Comparison of ENCODE assay signal across 20 cellular contexts in genomic region chr3:9441501-9442221, GRCh38.
"Had no signal": no experiment of that assay in that cellular context is flagged by ENCODE, and none has a peak within 500 bp of the region (broad histone marks: within the 10 kb centered on the region; RNA-seq: fewer than 3 reads in every experiment).

No MANE protein-coding gene starts in this region.

- H3K9me3 ChIP-seq: gastrocnemius medialis, heart right ventricle, left ventricle myocardium inferior, mucosa of descending colon, suprapubic skin, transverse colon, uterus had no signal

- H3K27me3 ChIP-seq: gastrocnemius medialis, heart right ventricle, suprapubic skin, transverse colon, uterus had no signal

- H3K4me3 Mint-ChIP-seq: activated T-helper 1 cell treated with anti-CD3 and anti-CD28 coated beads, Interleukin-12 subunit alpha, Interleukin-12 subunit beta, Interleukin-2, Interleukin-4 antibody, amounts not matched to agents 30 ng/mL and 10 ng/mL and 1 ng/mL, durations not matched to agents 14 hours and 24 hours and 36 hours; dendritic cell treated with granulocyte-macrophage colony-stimulating factor and Interleukin-4, amounts not matched to agents 40 ng/mL and 50 ng/mL, for 4 days; naive B cell; neural crest cell; stimulated activated naive CD8-positive, alpha-beta T cell treated with anti-CD3 and anti-CD28 coated beads, Interleukin-15, Interleukin-2, amounts not matched to agents 100 ng/mL and 50 ng/mL, for 24 hours had no signal

- H3K4me1 ChIP-seq: suprapubic skin, transverse colon, uterus had no signal

- H3K27ac ChIP-seq: gastrocnemius medialis, heart right ventricle, left ventricle myocardium inferior, suprapubic skin, transverse colon, uterus had no signal

- ATAC-seq: gastrocnemius medialis, heart right ventricle, mucosa of descending colon had no signal

- H3K4me1 Mint-ChIP-seq: neural crest cell had no signal

- DNase-seq: activated CD4-positive, alpha-beta T cell treated with anti-CD3 and anti-CD28 coated beads, Interleukin-2, amount 50 U/mL, for 1 hour; activated CD8-positive, alpha-beta memory T cell treated with anti-CD3 and anti-CD28 coated beads, Interleukin-2, amount 50 U/mL, for 4 hours; activated naive CD4-positive, alpha-beta T cell treated with anti-CD3 and anti-CD28 coated beads, Interleukin-2, amount 50 U/mL, for 16 hours; amniotic stem cell; effector CD8-positive, alpha-beta T cell; gastrocnemius medialis; heart right ventricle; left ventricle myocardium inferior; mucosa of descending colon; naive B cell; T-helper 1 cell; T1000; transverse colon; uterus had no signal

- H3K4me3 ChIP-seq: gastrocnemius medialis, heart right ventricle, left ventricle myocardium inferior, mucosa of descending colon, suprapubic skin, transverse colon, uterus had no signal

- H3K27me3 Mint-ChIP-seq: dendritic cell treated with granulocyte-macrophage colony-stimulating factor and Interleukin-4, amounts not matched to agents 40 ng/mL and 50 ng/mL, for 4 days; naive B cell; progenitor cell of endocrine pancreas; stimulated activated naive CD8-positive, alpha-beta T cell treated with anti-CD3 and anti-CD28 coated beads, Interleukin-15, Interleukin-2, amounts not matched to agents 100 ng/mL and 50 ng/mL, for 24 hours had no signal

- H3K9me3 Mint-ChIP-seq: activated T-helper 1 cell treated with anti-CD3 and anti-CD28 coated beads, Interleukin-12 subunit alpha, Interleukin-12 subunit beta, Interleukin-2, Interleukin-4 antibody, amounts not matched to agents 30 ng/mL and 10 ng/mL and 1 ng/mL, durations not matched to agents 14 hours and 24 hours and 36 hours; dendritic cell treated with granulocyte-macrophage colony-stimulating factor and Interleukin-4, amounts not matched to agents 40 ng/mL and 50 ng/mL, for 4 days; naive B cell; neural crest cell; stimulated activated naive CD8-positive, alpha-beta T cell treated with anti-CD3 and anti-CD28 coated beads, Interleukin-15, Interleukin-2, amounts not matched to agents 100 ng/mL and 50 ng/mL, for 24 hours had no signal

- H3K36me3 ChIP-seq: uterus had no signal

- H3K27ac Mint-ChIP-seq: dendritic cell treated with granulocyte-macrophage colony-stimulating factor and Interleukin-4, amounts not matched to agents 40 ng/mL and 50 ng/mL, for 4 days; progenitor cell of endocrine pancreas; stimulated activated naive CD8-positive, alpha-beta T cell treated with anti-CD3 and anti-CD28 coated beads, Interleukin-15, Interleukin-2, amounts not matched to agents 100 ng/mL and 50 ng/mL, for 24 hours had no signal
